8 cellular contexts compared by ENCODE assay signal in genomic region chr14:46490150-46490769, GRCh38.
DNase-seq lines count a peak whose midpoint lies in the region; ATAC-seq and TF ChIP-seq lines count a peak whose summit lies in the region.

No MANE protein-coding gene starts in this region.

- H3K27ac ChIP-seq in SJCRH30 = no peak overlapping the region

- H3K36me3 ChIP-seq in Caco-2 (ENCODE audit: control insufficient read depth, insufficient read depth, low read length) (no peaks in the 10 kb centered on the region), SJCRH30 (no peaks in the 10 kb centered on the region)

- no peaks in the 10 kb centered on the region for H3K4me1 ChIP-seq in Caco-2
- H3K4me1 ChIP-seq in SJCRH30 = no peaks in the 10 kb centered on the region

- no peaks in the 10 kb centered on the region for H3K27me3 Mint-ChIP-seq in Caco-2 (ENCODE audit: insufficient read depth, unreplicated experiment)
- H3K27me3 Mint-ChIP-seq in progenitor cell of endocrine pancreas = no peaks in the 10 kb centered on the region
- no peaks in the 10 kb centered on the region for H3K27me3 Mint-ChIP-seq in natural killer cell (ENCODE audit: low read depth in 2 of 2)

- H3K4me3 Mint-ChIP-seq in Caco-2 (ENCODE audit: unreplicated experiment) = no peak overlapping the region
- H3K4me3 Mint-ChIP-seq in progenitor cell of endocrine pancreas (ENCODE audit: low read depth) = no peak overlapping the region
- no peak overlapping the region for H3K4me3 Mint-ChIP-seq in natural killer cell

- no peaks in the 10 kb centered on the region for H3K36me3 Mint-ChIP-seq in Caco-2 (ENCODE audit: insufficient read depth, unreplicated experiment)
- H3K36me3 Mint-ChIP-seq in progenitor cell of endocrine pancreas (ENCODE audit: insufficient read depth) = no peaks in the 10 kb centered on the region
- no peaks in the 10 kb centered on the region for H3K36me3 Mint-ChIP-seq in natural killer cell

- H3K9me3 ChIP-seq in Caco-2 = no peaks in the 10 kb centered on the region
- no peaks in the 10 kb centered on the region for H3K9me3 ChIP-seq in SJCRH30 (replicated peaks)

- POLR2A ChIA-PET in Caco-2 (lab: Charles Lee) = no interaction called here

- H3K4me3 ChIP-seq in Caco-2 (ENCODE audit: low read depth, low read length) = no peak overlapping the region
- no peak overlapping the region for H3K4me3 ChIP-seq in SJCRH30

- H3K27me3 ChIP-seq in Caco-2 (replicated peaks; ENCODE audit: control insufficient read depth, insufficient read depth, low read length) (no peaks in the 10 kb centered on the region), SJCRH30 (no peaks in the 10 kb centered on the region)

- ATAC-seq in GM19351 (IDR thresholded peaks at IDR 0.05; ENCODE audit: unreplicated experiment) = peak; percentile 98
- peak; percentile 97 for ATAC-seq in HG03196 (IDR thresholded peaks at IDR 0.05; ENCODE audit: unreplicated experiment)
- no peak for ATAC-seq in natural killer cell

- peak; percentile 38 to 56 for TF ChIP-seq CTCF in Caco-2 (IDR thresholded peaks at IDR 0.05; ENCODE audit: insufficient read depth in 1 of 2, low read depth in 1 of 2, low read length in 1 of 2, severe bottlenecking in 1 of 2, unreplicated experiment in 1 of 2)
- TF ChIP-seq CTCF in progenitor cell of endocrine pancreas (IDR thresholded peaks at IDR 0.05; ENCODE audit: unreplicated experiment) = peak; percentile 51
- no peak for TF ChIP-seq CTCF in natural killer cell (IDR thresholded peaks at IDR 0.05)

- H3K27ac Mint-ChIP-seq in Caco-2 (ENCODE audit: unreplicated experiment) (no peak overlapping the region), progenitor cell of endocrine pancreas (no peak overlapping the region), natural killer cell (no peak overlapping the region)

- no TSS peak for BruUV-seq in Caco-2 (replicated peaks; lab: Mats Ljungman, UMichigan)

- CTCF ChIA-PET in Caco-2 (lab: Charles Lee) = no interaction called here

- DNase-seq in Caco-2 = peak in 1 of 2 experiments; percentile 50
- DNase-seq in SJCRH30 = peak; percentile 7 to 55
- no peak for DNase-seq in progenitor cell of endocrine pancreas (ENCODE audit: low spot score, unreplicated experiment)
- no peak for DNase-seq in NK-92 (lab: John Stamatoyannopoulos, UW; ENCODE audit: unreplicated experiment)
- no peak for DNase-seq in natural killer cell
- no peak for DNase-seq in retina

- H3K4me1 Mint-ChIP-seq in Caco-2 (ENCODE audit: low read depth, unreplicated experiment) (peaks cover 9% of the 10 kb centered on the region), progenitor cell of endocrine pancreas (ENCODE audit: low read depth) (peaks cover 3% of the 10 kb centered on the region), natural killer cell (no peaks in the 10 kb centered on the region)

- H3K9me3 Mint-ChIP-seq in Caco-2 (ENCODE audit: unreplicated experiment) (no peaks in the 10 kb centered on the region), progenitor cell of endocrine pancreas (ENCODE audit: low read depth) (no peaks in the 10 kb centered on the region), natural killer cell (peaks cover 18 to 21% of the 10 kb centered on the region in 2 donors)

- intact Hi-C loops in Caco-2 (cut with micrococcal nuclease; ENCODE audit: unreplicated experiment) = loop anchor here (5.0 kb wide), 3 partner anchors 42 to 97 kb away; no protein-coding TSS in a partner anchor
- intact Hi-C loops in natural killer cell (cut with micrococcal nuclease) = no loop called here

Comparison
In these comparisons a context has a peak if more than half of its experiments do, and no peak if none do; other contexts are left out.
1. DNase-seq: peak in SJCRH30 (2 of 2); none in progenitor cell of endocrine pancreas (single experiment), NK-92 (single experiment), natural killer cell (single experiment) and retina (single experiment).
2. ATAC-seq: peak in GM19351 (single experiment) and HG03196 (single experiment); none in natural killer cell (0 of 3).